8 cellular contexts compared by ENCODE assay signal in genomic region chr20:35771689-35772562, GRCh38. TPM values are rescaled to one million over a fixed set of nuclear protein-coding genes. Genes with fewer than 3 reads are reported as not detected.
DNase-seq lines count a peak whose midpoint lies in the region; ATAC-seq, FAIRE-seq and TF ChIP-seq lines count a peak whose summit lies in the region.

Gene PHF20 (plus strand): TSS chr20:35772015. CDS start chr20:35801523, 29,508 bp downstream.

- peak; percentile 94 for DNase-seq in ELF-1 (ENCODE audit: low read depth, low spot score)
- DNase-seq in H54 (ENCODE audit: insufficient read length, low spot score), result peak; percentile 89
- peak; percentile 100 for DNase-seq in RWPE2 (ENCODE audit: low spot score)
- peak; percentile 98 for DNase-seq in activated T-helper 2 cell treated with anti-CD3 and anti-CD28 coated beads, Interferon-gamma antibody, Interleukin-2, Interleukin-4, amounts not matched to agents 10 μg/mL and 5 μg/mL and 100 μg/mL, durations not matched to agents 14 hours and 24 hours and 36 hours (ENCODE audit: low spot score)
- peak; percentile 96 for DNase-seq in fibroblast of mammary gland (ENCODE audit: low read depth)
- peak; percentile 100 for DNase-seq in natural killer cell
- DNase-seq in stimulated activated naive CD4-positive, alpha-beta T cell (lab: John Stamatoyannopoulos, UW), result peak; percentile 98 to 100 (median 98)

- no peaks in the 10 kb centered on the region for H3K27me3 ChIP-seq in Loucy (ENCODE audit: insufficient read depth, low read length, poor library complexity, severe bottlenecking)
- H3K27me3 ChIP-seq in RWPE2 (ENCODE audit: insufficient read depth, poor library complexity, severe bottlenecking), result no peaks in the 10 kb centered on the region

- peak within 1 kb of the TSS; percentile 87 for H3K27ac Mint-ChIP-seq in activated T-helper 2 cell treated with anti-CD3 and anti-CD28 coated beads, Interferon-gamma antibody, Interleukin-2, Interleukin-4, amounts not matched to agents 10 μg/mL and 5 μg/mL and 100 μg/mL, durations not matched to agents 14 hours and 24 hours and 36 hours
- peak within 1 kb of the TSS; percentile 98 to 100 for H3K27ac Mint-ChIP-seq in natural killer cell

- H3K9me2 ChIP-seq in Loucy (replicated peaks; ENCODE audit: low read depth, low read length), result no peaks in the 10 kb centered on the region

- peak within 1 kb of the TSS; percentile 89 for H2AFZ ChIP-seq in Loucy (ENCODE audit: low read length)

- intact Hi-C loops in activated T-helper 2 cell treated with anti-CD3 and anti-CD28 coated beads, Interferon-gamma antibody, Interleukin-2, Interleukin-4, amounts not matched to agents 10 μg/mL and 5 μg/mL and 100 μg/mL, durations not matched to agents 14 hours and 24 hours and 36 hours (cut with micrococcal nuclease), result loop anchor here (1.0 to 10.0 kb wide), 4 partner anchors 30 to 1777 kb away; partner anchors contain the start of genes RALY, RBM39, SCAND1 and SPAG4
- intact Hi-C loops in natural killer cell (cut with micrococcal nuclease), result loop anchor here (10.0 kb wide), 1 partner anchor 47 kb away; no protein-coding TSS in a partner anchor

- peaks cover 30% of the 10 kb centered on the region for H4K20me1 ChIP-seq in Loucy (ENCODE audit: insufficient read depth, low read length, poor library complexity, severe bottlenecking)

- no peaks in the 10 kb centered on the region for H3K36me3 ChIP-seq in Loucy (ENCODE audit: insufficient read depth, low read length)
- peaks cover 13% of the 10 kb centered on the region for H3K36me3 ChIP-seq in RWPE2 (ENCODE audit: low read depth)

- peaks cover 7% of the 10 kb centered on the region for H3K9me3 Mint-ChIP-seq in activated T-helper 2 cell treated with anti-CD3 and anti-CD28 coated beads, Interferon-gamma antibody, Interleukin-2, Interleukin-4, amounts not matched to agents 10 μg/mL and 5 μg/mL and 100 μg/mL, durations not matched to agents 14 hours and 24 hours and 36 hours
- H3K9me3 Mint-ChIP-seq in natural killer cell, result no peaks in the 10 kb centered on the region

- no peak for FAIRE-seq in H54 (lab: Jason Lieb, UNC)

- peak; percentile 86 for TF ChIP-seq POLR2A in H54 (IDR thresholded peaks at IDR 0.05; ENCODE audit: low read depth, low read length)

- peaks cover 48% of the 10 kb centered on the region for H3K79me2 ChIP-seq in Loucy (ENCODE audit: insufficient read depth, low read length)

- H3K4me1 Mint-ChIP-seq in activated T-helper 2 cell treated with anti-CD3 and anti-CD28 coated beads, Interferon-gamma antibody, Interleukin-2, Interleukin-4, amounts not matched to agents 10 μg/mL and 5 μg/mL and 100 μg/mL, durations not matched to agents 14 hours and 24 hours and 36 hours (ENCODE audit: low read depth), result peaks cover 46% of the 10 kb centered on the region
- peaks cover 65 to 70% of the 10 kb centered on the region in 2 donors for H3K4me1 Mint-ChIP-seq in natural killer cell

- H3K36me3 Mint-ChIP-seq in activated T-helper 2 cell treated with anti-CD3 and anti-CD28 coated beads, Interferon-gamma antibody, Interleukin-2, Interleukin-4, amounts not matched to agents 10 μg/mL and 5 μg/mL and 100 μg/mL, durations not matched to agents 14 hours and 24 hours and 36 hours (ENCODE audit: low read depth), result peaks cover 31% of the 10 kb centered on the region
- H3K36me3 Mint-ChIP-seq in natural killer cell, result peaks cover 7% of the 10 kb centered on the region

- H3K9ac ChIP-seq in Loucy (ENCODE audit: low read depth, low read length, poor library complexity, severe bottlenecking), result peak within 1 kb of the TSS; percentile 93

- H3K9me3 ChIP-seq in Loucy (ENCODE audit: insufficient read depth, low read depth, low read length) (no peaks in the 10 kb centered on the region), RWPE2 (ENCODE audit: severe bottlenecking) (no peaks in the 10 kb centered on the region)

- H3F3A ChIP-seq in Loucy (ENCODE audit: low read depth), result peaks cover 10% of the 10 kb centered on the region; the same call in 1 of the 2 replicates

- TF ChIP-seq CTCF in Loucy (conservative IDR thresholded peaks at IDR 0.05; ENCODE audit: low read length), result no peak
- TF ChIP-seq CTCF in RWPE2 (IDR thresholded peaks at IDR 0.05; ENCODE audit: poor library complexity, severe bottlenecking), result no peak
- TF ChIP-seq CTCF in fibroblast of mammary gland (conservative IDR thresholded peaks at IDR 0.05; ENCODE audit: control insufficient read depth, insufficient read depth, low read depth, low read length), result no peak
- TF ChIP-seq CTCF in natural killer cell (IDR thresholded peaks at IDR 0.05), result no peak

- H3K27ac ChIP-seq in RWPE2 (ENCODE audit: poor library complexity, severe bottlenecking), result peak within 1 kb of the TSS; percentile 61

- H3K4me2 ChIP-seq in Loucy (ENCODE audit: low read depth, low read length, poor library complexity, severe bottlenecking), result peak within 1 kb of the TSS; percentile 100

- H3K27me3 Mint-ChIP-seq in activated T-helper 2 cell treated with anti-CD3 and anti-CD28 coated beads, Interferon-gamma antibody, Interleukin-2, Interleukin-4, amounts not matched to agents 10 μg/mL and 5 μg/mL and 100 μg/mL, durations not matched to agents 14 hours and 24 hours and 36 hours (ENCODE audit: low read depth), result no peaks in the 10 kb centered on the region
- no peaks in the 10 kb centered on the region for H3K27me3 Mint-ChIP-seq in natural killer cell (ENCODE audit: low read depth in 2 of 2)

- peak; percentile 92 for ATAC-seq in RWPE2 (ENCODE audit: low read depth)
- peak; percentile 77 to 93 (median 80) for ATAC-seq in natural killer cell

- peaks cover 68% of the 10 kb centered on the region for H3K4me1 ChIP-seq in Loucy (ENCODE audit: insufficient read depth, low read length, poor library complexity, severe bottlenecking)
- H3K4me1 ChIP-seq in RWPE2 (ENCODE audit: insufficient read depth, poor library complexity, severe bottlenecking), result peaks cover 36% of the 10 kb centered on the region

- H3K4me3 ChIP-seq in Loucy (ENCODE audit: low read length, poor library complexity, severe bottlenecking) (peak within 1 kb of the TSS; percentile 94), RWPE2 (ENCODE audit: severe bottlenecking) (peak within 1 kb of the TSS; percentile 91), fibroblast of mammary gland (ENCODE audit: control insufficient read depth, low read depth, low read length) (peak within 1 kb of the TSS; percentile 90)

- H3K4me3 Mint-ChIP-seq in activated T-helper 2 cell treated with anti-CD3 and anti-CD28 coated beads, Interferon-gamma antibody, Interleukin-2, Interleukin-4, amounts not matched to agents 10 μg/mL and 5 μg/mL and 100 μg/mL, durations not matched to agents 14 hours and 24 hours and 36 hours (ENCODE audit: low read depth), result peak within 1 kb of the TSS; percentile 88
- peak within 1 kb of the TSS; percentile 96 for H3K4me3 Mint-ChIP-seq in natural killer cell

RNA-seq across cellular contexts. Expression of gene PHF20, which starts in this region (rescaled TPM):
- total RNA-seq in activated T-helper 2 cell treated with anti-CD3 and anti-CD28 coated beads, Interferon-gamma antibody, Interleukin-2, Interleukin-4, amounts not matched to agents 10 μg/mL and 5 μg/mL and 100 μg/mL, durations not matched to agents 14 hours and 24 hours and 36 hours, result 55.1 and 64.3 TPM in 2 replicates
- 100 to 1,000 TPM; 151 to 165 (median 161) TPM for total RNA-seq in natural killer cell

Comparison
In these comparisons a context has a peak if more than half of its experiments do, and no peak if none do; other contexts are left out.
1. Peak in every context shown above with its lines: DNase-seq, ATAC-seq, H3K4me3 ChIP-seq and H3K27ac ChIP-seq.